In genomic region chr12:768434-768833, GRCh38 we compare ENCODE assay signal across 15 cellular contexts.
"Had no signal": no experiment of that assay in that cellular context is flagged by ENCODE, and none has a peak within 500 bp of the region (broad histone marks: within the 10 kb centered on the region; RNA-seq: fewer than 3 reads in every experiment).

No MANE protein-coding gene starts in this region.

- H3K27me3 Mint-ChIP-seq: activated naive CD8-positive, alpha-beta T cell treated with anti-CD3 and anti-CD28 coated beads, Interleukin-2, amount 10 ng/mL, durations not matched to agents 7 days and 5 days; type B pancreatic cell had no signal

- H3K27ac ChIP-seq: ascending aorta, psoas muscle, right lobe of liver, WERI-Rb-1 had no signal

- H3K9me3 ChIP-seq: ascending aorta, heart right ventricle, psoas muscle, right lobe of liver had no signal

- H3K4me3 Mint-ChIP-seq: activated naive CD8-positive, alpha-beta T cell treated with anti-CD3 and anti-CD28 coated beads, Interleukin-2, amount 10 ng/mL, durations not matched to agents 7 days and 5 days; nephron progenitor cell; type B pancreatic cell had no signal

- H3K27me3 ChIP-seq: ascending aorta, heart right ventricle, right lobe of liver had no signal

- H3K27ac Mint-ChIP-seq: activated naive CD8-positive, alpha-beta T cell treated with anti-CD3 and anti-CD28 coated beads, Interleukin-2, amount 10 ng/mL, durations not matched to agents 7 days and 5 days; type B pancreatic cell had no signal

- H3K9me3 Mint-ChIP-seq: activated naive CD8-positive, alpha-beta T cell treated with anti-CD3 and anti-CD28 coated beads, Interleukin-2, amount 10 ng/mL, durations not matched to agents 7 days and 5 days; nephron progenitor cell; type B pancreatic cell had no signal

- H3K36me3 ChIP-seq: ascending aorta had no signal

- H3K4me3 ChIP-seq: ascending aorta, heart right ventricle, psoas muscle, right lobe of liver had no signal

- ATAC-seq: left lobe of liver, right lobe of liver had no signal

- DNase-seq: activated CD4-positive, alpha-beta T cell treated with anti-CD3 and anti-CD28 coated beads for 4 hours; activated effector memory CD4-positive, alpha-beta T cell treated with anti-CD3 and anti-CD28 coated beads, Interleukin-2, amount 50 U/mL, for 16 hours; activated naive CD8-positive, alpha-beta T cell treated with anti-CD3 and anti-CD28 coated beads, Interleukin-2, amount 10 ng/mL, durations not matched to agents 7 days and 5 days; heart right ventricle; nephron progenitor cell; psoas muscle; right lobe of liver; stimulated activated CD4-positive, alpha-beta T cell treated with anti-CD3 and anti-CD28 coated beads, Interleukin-1b, Interleukin-23, amount 100 ng/mL, for 48 hours; stimulated activated naive CD4-positive, alpha-beta T cell; substantia nigra; T1000; WERI-Rb-1 had no signal

- H3K4me1 ChIP-seq: right lobe of liver had no signal
